Comparison of ENCODE assay signal across 12 cellular contexts in the genomic region with DNA sequence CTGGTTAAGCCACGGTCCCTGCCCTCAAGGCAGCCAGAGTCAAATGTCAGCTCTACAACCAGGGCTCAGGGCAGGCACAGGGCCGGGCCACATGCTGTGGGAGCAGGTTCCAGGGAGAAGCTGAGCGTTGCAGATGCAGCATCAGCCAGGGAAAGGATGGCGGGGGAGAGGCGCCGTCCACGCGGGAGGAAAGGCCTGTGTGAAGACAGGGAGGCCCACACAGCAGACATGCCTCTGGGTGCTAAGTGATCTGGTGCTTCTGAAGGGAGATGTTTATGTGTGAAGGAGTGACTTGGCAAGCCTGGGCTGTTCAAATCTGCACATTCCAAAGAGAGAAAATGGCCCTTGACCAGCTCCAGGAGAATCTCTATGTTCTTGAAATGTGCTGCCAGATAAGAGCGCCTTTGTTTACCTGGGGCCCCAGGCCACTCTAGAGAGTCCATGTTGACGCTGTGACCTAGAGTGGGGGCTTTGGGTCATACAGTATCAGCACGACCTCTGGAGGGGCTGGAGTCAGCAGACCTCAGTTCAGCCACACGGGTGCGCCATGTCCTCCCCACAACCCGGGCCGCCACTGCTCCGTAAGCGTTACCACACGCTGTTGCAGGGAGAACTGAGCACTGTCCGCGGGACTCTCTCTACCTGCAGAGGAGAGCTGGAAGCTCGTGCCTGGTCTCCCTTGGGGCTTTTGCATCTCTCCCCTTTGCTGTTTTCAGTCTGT. TPM values are rescaled to one million over a fixed set of nuclear protein-coding genes. Genes with fewer than 3 reads are reported as not detected.
A peak's percentile ranks its signal among the peaks of the same experiment; 100 is the strongest.
DNase-seq lines count a peak whose midpoint lies in the region; ATAC-seq and TF ChIP-seq lines count a peak whose summit lies in the region.
"Had no signal": no experiment of that assay in that cellular context is flagged by ENCODE, and none has a peak within 500 bp of the region (broad histone marks: within the 10 kb centered on the region; RNA-seq: fewer than 3 reads in every experiment).

No MANE protein-coding gene starts in this region.

- H3K27me3 Mint-ChIP-seq in activated B cell treated with CpG ODN at 0.5 μM for 24 hours, result no peaks in the 10 kb centered on the region
- H3K27me3 Mint-ChIP-seq in type B pancreatic cell, result no peaks in the 10 kb centered on the region

- peaks cover 12 to 66% of the 10 kb centered on the region in 2 donors for H3K36me3 Mint-ChIP-seq in activated naive CD4-positive, alpha-beta T cell treated with anti-CD3 and anti-CD28 coated beads, Interleukin-2, amount 50 U/mL, for 72 hours
- peaks cover 68% of the 10 kb centered on the region for H3K36me3 Mint-ChIP-seq in activated B cell treated with CpG ODN at 0.5 μM for 24 hours (ENCODE audit: low read depth)
- H3K36me3 Mint-ChIP-seq in type B pancreatic cell, result peaks cover 39% of the 10 kb centered on the region

- H3K4me1 Mint-ChIP-seq in activated B cell treated with CpG ODN at 0.5 μM for 24 hours, result peaks cover 76% of the 10 kb centered on the region
- peaks cover 35% of the 10 kb centered on the region for H3K4me1 Mint-ChIP-seq in type B pancreatic cell (ENCODE audit: unreplicated experiment)

- H3K27ac Mint-ChIP-seq in activated naive CD4-positive, alpha-beta T cell treated with anti-CD3 and anti-CD28 coated beads, Interleukin-2, amount 50 U/mL, for 72 hours, result peak overlapping the region; percentile 75 to 89
- H3K27ac Mint-ChIP-seq in activated B cell treated with CpG ODN at 0.5 μM for 24 hours, result peak overlapping the region; percentile 75
- peak overlapping the region; percentile 73 for H3K27ac Mint-ChIP-seq in type B pancreatic cell

- no peaks in the 10 kb centered on the region for H3K9me3 Mint-ChIP-seq in activated naive CD4-positive, alpha-beta T cell treated with anti-CD3 and anti-CD28 coated beads, Interleukin-2, amount 50 U/mL, for 72 hours
- no peaks in the 10 kb centered on the region for H3K9me3 Mint-ChIP-seq in activated B cell treated with CpG ODN at 0.5 μM for 24 hours
- H3K9me3 Mint-ChIP-seq in type B pancreatic cell, result peaks cover 4% of the 10 kb centered on the region

- POLR2A ChIA-PET in activated B cell treated with CpG ODN at 0.5 μM for 24 hours (lab: Charles Lee), result interaction anchor here (1.0 to 14.0 kb wide), 3 partner anchors 15 to 44 kb away, joined by 3 to 317 read pairs (median 92); partner anchors contain the start of genes ATF5, IL4I1 and NUP62

- TF ChIP-seq CTCF in activated B cell treated with CpG ODN at 0.5 μM for 24 hours (IDR thresholded peaks at IDR 0.05) (no peak), type B pancreatic cell (conservative IDR thresholded peaks at IDR 0.05) (peak; percentile 21)

- intact Hi-C loops in activated B cell treated with CpG ODN at 0.5 μM for 24 hours (cut with micrococcal nuclease), result no loop called here

- ATAC-seq in activated naive CD4-positive, alpha-beta T cell treated with anti-CD3 and anti-CD28 coated beads, Interleukin-2, amount 50 U/mL, for 72 hours, result peak in 1 of 2 donors; percentile 42
- ATAC-seq in activated B cell treated with CpG ODN at 0.5 μM for 24 hours (ENCODE audit: low read depth) (no peak), HG03457 (IDR thresholded peaks at IDR 0.05; ENCODE audit: unreplicated experiment) (no peak), GM19452 (IDR thresholded peaks at IDR 0.05; ENCODE audit: unreplicated experiment) (no peak)
- ATAC-seq: gastrocnemius medialis, left lobe of liver had no signal

- H3K4me3 Mint-ChIP-seq in activated B cell treated with CpG ODN at 0.5 μM for 24 hours (no peak overlapping the region), type B pancreatic cell (no peak overlapping the region)

- CTCF ChIA-PET in activated B cell treated with CpG ODN at 0.5 μM for 24 hours (lab: Charles Lee), result interaction anchor here (0.7 to 1.5 kb wide), 2 partner anchors 23 to 25 kb away, joined by 3 read pairs; no protein-coding TSS in a partner anchor

- no peak for DNase-seq in activated naive CD4-positive, alpha-beta T cell treated with anti-CD3 and anti-CD28 coated beads, Interleukin-2, amount 50 U/mL, for 72 hours (ENCODE audit: low spot score in 2 of 2)
- DNase-seq in activated naive CD4-positive, alpha-beta T cell treated with Interleukin-2 at 50 U/mL for 16 hours, result no peak
- DNase-seq in activated B cell treated with CpG ODN at 0.5 μM for 24 hours (no peak), inferior parietal cortex (ENCODE audit: extremely low spot score) (peak; percentile 29), type B pancreatic cell (ENCODE audit: extremely low spot score, unreplicated experiment) (no peak), NCI-H69 (lab: John Stamatoyannopoulos, UW) (no peak)
- DNase-seq: gastrocnemius medialis; stimulated activated CD4-positive, alpha-beta T cell treated with anti-CD3 and anti-CD28 coated beads, Interleukin-4, amount 100 ng/mL, for 4 hours; substantia nigra had no signal

RNA-seq across cellular contexts. Expression of gene ATF5, which starts 15.9 kb away (rescaled TPM):
- total RNA-seq in activated naive CD4-positive, alpha-beta T cell treated with anti-CD3 and anti-CD28 coated beads, Interleukin-2, amount 50 U/mL, for 72 hours, result 10 to 100 TPM in 1 of 2 donors, 1 to 10 TPM in 1; 7.7 to 13.2 TPM
- total RNA-seq in activated B cell treated with CpG ODN at 0.5 μM for 24 hours, result 198 and 199 TPM in 2 replicates
- 18.1 and 21.4 TPM in 2 replicates for total RNA-seq in type B pancreatic cell (ENCODE audit: low replicate concordance)

RNA-seq across cellular contexts. Expression of gene NUP62, which starts 16.2 kb away (rescaled TPM):
- total RNA-seq in activated naive CD4-positive, alpha-beta T cell treated with anti-CD3 and anti-CD28 coated beads, Interleukin-2, amount 50 U/mL, for 72 hours, result 100 to 1,000 TPM in 1 of 2 donors, 10 to 100 TPM in 1; 82.5 to 109 TPM
- total RNA-seq in activated B cell treated with CpG ODN at 0.5 μM for 24 hours, result 96.8 and 114 TPM in 2 replicates
- total RNA-seq in type B pancreatic cell (ENCODE audit: low replicate concordance), result 77.4 and 88.8 TPM in 2 replicates

RNA-seq across cellular contexts. Expression of gene IL4I1, which starts 16.4 kb away (rescaled TPM):
- total RNA-seq in activated naive CD4-positive, alpha-beta T cell treated with anti-CD3 and anti-CD28 coated beads, Interleukin-2, amount 50 U/mL, for 72 hours, result 10 to 100 TPM in 1 of 2 donors, 1 to 10 TPM in 1; 6.3 to 11.1 TPM
- total RNA-seq in activated B cell treated with CpG ODN at 0.5 μM for 24 hours (24.0 and 25.5 TPM in 2 replicates), type B pancreatic cell (ENCODE audit: low replicate concordance) (0.58 and 0.74 TPM in 2 replicates)

RNA-seq across cellular contexts. Expression of gene TBC1D17, which starts 35.6 kb away (rescaled TPM):
- total RNA-seq in activated naive CD4-positive, alpha-beta T cell treated with anti-CD3 and anti-CD28 coated beads, Interleukin-2, amount 50 U/mL, for 72 hours, result 10 to 100 TPM; 28.8 to 53.0 TPM
- 51.1 and 57.0 TPM in 2 replicates for total RNA-seq in activated B cell treated with CpG ODN at 0.5 μM for 24 hours
- 33.9 and 45.9 TPM in 2 replicates for total RNA-seq in type B pancreatic cell (ENCODE audit: low replicate concordance)

RNA-seq across cellular contexts. Expression of gene AKT1S1, which starts 36.0 kb away (rescaled TPM):
- total RNA-seq in activated naive CD4-positive, alpha-beta T cell treated with anti-CD3 and anti-CD28 coated beads, Interleukin-2, amount 50 U/mL, for 72 hours, result 10 to 100 TPM; 16.9 to 34.4 TPM
- total RNA-seq in activated B cell treated with CpG ODN at 0.5 μM for 24 hours, result 21.3 and 28.7 TPM in 2 replicates
- total RNA-seq in type B pancreatic cell (ENCODE audit: low replicate concordance), result 35.8 and 40.1 TPM in 2 replicates
